13 cellular contexts compared by ENCODE assay signal in the genomic region with DNA sequence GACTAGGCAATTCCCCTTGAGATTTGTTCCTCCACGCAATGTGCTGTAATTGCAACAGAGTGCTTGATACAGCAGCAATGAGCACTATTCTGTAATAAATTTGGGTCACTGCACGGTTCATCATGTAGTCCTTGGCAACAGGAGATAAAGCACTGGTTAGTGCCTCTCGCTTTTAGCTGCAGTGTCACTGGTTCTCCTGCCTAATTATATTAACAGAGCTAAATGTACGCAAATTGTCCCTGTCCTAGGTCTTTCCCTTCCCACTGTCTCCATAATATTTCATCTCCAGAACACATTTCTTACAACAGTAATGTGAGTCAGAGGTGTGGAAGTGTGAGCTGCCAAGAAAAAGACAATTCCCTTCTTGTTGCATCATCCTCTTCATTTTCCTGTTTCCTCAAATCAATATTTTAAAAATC.
A peak's percentile ranks its signal among the peaks of the same experiment; 100 is the strongest.
DNase-seq lines count a peak whose midpoint lies in the region; ATAC-seq lines count a peak whose summit lies in the region.
"Had no signal": no experiment of that assay in that cellular context is flagged by ENCODE, and none has a peak within 500 bp of the region (broad histone marks: within the 10 kb centered on the region; RNA-seq: fewer than 3 reads in every experiment).

No MANE protein-coding gene starts in this region.

- DNase-seq in AG20443 (ENCODE audit: low spot score): peak; percentile 62
- DNase-seq in MG63: peak; percentile 40
- peak; percentile 49 for DNase-seq in dedifferentiated amniotic fluid mesenchymal stem cell (ENCODE audit: extremely low spot score)
- DNase-seq in left kidney (ENCODE audit: low read depth, low spot score): peak; percentile 22
- DNase-seq in T1000 (lab: John Stamatoyannopoulos, UW): no peak
- no peak for DNase-seq in NCI-H1694 (lab: John Stamatoyannopoulos, UW)
- no peak for DNase-seq in posterior cingulate gyrus
- DNase-seq: CD4-positive, alpha-beta memory T cell; cortex of kidney; NCI-H446 treated with DMSO at 0.1 percent for 48 hours; SJCRH30; upper lobe of left lung had no signal

- intact Hi-C loops in posterior cingulate gyrus (cut with DNase I): no loop called here

- no peak for ATAC-seq in HG03565 (IDR thresholded peaks at IDR 0.05; ENCODE audit: unreplicated experiment)

- no peaks in the 10 kb centered on the region for H3K36me3 ChIP-seq in MG63
- H3K36me3 ChIP-seq: SJCRH30, upper lobe of left lung had no signal

- no peaks in the 10 kb centered on the region for H3K27me3 ChIP-seq in MG63
- H3K27me3 ChIP-seq: SJCRH30, upper lobe of left lung had no signal

- no peak overlapping the region for H3K4me3 ChIP-seq in MG63
- H3K4me3 ChIP-seq: SJCRH30, upper lobe of left lung had no signal

- H3K9me3 ChIP-seq in MG63: no peaks in the 10 kb centered on the region
- H3K9me3 ChIP-seq: SJCRH30, upper lobe of left lung had no signal

Comparison
In these comparisons a context has a peak if more than half of its experiments do, and no peak if none do; other contexts are left out.
1. DNase-seq: peak in AG20443 (single experiment), MG63 (single experiment), dedifferentiated amniotic fluid mesenchymal stem cell (single experiment) and left kidney (single experiment); none in T1000 (single experiment), NCI-H1694 (single experiment) and posterior cingulate gyrus (0 of 10).